21 cellular contexts compared by ENCODE assay signal in the genomic region with DNA sequence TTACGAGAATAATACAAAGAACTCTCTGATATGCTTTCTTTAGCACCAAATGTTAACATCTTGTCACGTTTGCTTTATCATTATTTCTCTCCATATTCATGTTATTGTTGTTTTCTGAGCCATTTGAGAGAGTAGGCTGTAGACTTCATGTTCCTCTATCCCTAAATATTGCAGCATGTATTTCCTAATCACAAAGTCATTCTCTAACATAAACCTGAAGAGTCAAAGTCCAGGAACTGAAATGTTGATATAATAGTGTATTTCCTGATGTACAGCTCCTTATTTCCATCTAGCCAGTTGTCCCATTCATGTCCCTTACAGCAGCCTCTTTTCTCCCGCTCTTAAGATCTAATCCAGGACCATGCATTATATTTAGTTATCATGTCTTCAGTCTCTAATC.
"Had no signal": no experiment of that assay in that cellular context is flagged by ENCODE, and none has a peak within 500 bp of the region (broad histone marks: within the 10 kb centered on the region; RNA-seq: fewer than 3 reads in every experiment).

No MANE protein-coding gene starts in this region.

- H3K36me3 ChIP-seq: cardiac muscle cell, left lung, neural progenitor cell had no signal

- H3K4me1 ChIP-seq: left lung, neural progenitor cell, spleen had no signal

- DNase-seq: activated CD4-positive, alpha-beta T cell treated with anti-CD3 and anti-CD28 coated beads for 36 hours; activated CD4-positive, alpha-beta T cell treated with anti-CD3 and anti-CD28 coated beads, Interleukin-2, amount 50 U/mL, for 4 hours; activated CD8-positive, alpha-beta memory T cell treated with anti-CD3 and anti-CD28 coated beads for 24 hours; activated CD8-positive, alpha-beta memory T cell treated with anti-CD3 and anti-CD28 coated beads, Interleukin-2, amount 50 U/mL, for 4 hours; activated naive CD4-positive, alpha-beta T cell treated with Interleukin-2 at 50 U/mL for 16 hours; activated naive CD8-positive, alpha-beta T cell treated with anti-CD3 and anti-CD28 coated beads, Interleukin-2, amount 10 ng/mL, durations not matched to agents 7 days and 5 days; activated T-cell treated with anti-CD3 and anti-CD28 coated beads, Interleukin-2, amount 50 U/mL, for 24 hours; cortex of kidney; heart left ventricle; kidney; left lung; naive thymus-derived CD8-positive, alpha-beta T cell; retina; spleen; stimulated activated CD4-positive, alpha-beta T cell treated with anti-CD3 and anti-CD28 coated beads, Interleukin-4, amount 100 ng/mL, for 1 hour; stimulated activated naive CD8-positive, alpha-beta T cell treated with anti-CD3 and anti-CD28 coated beads, Interleukin-15, Interleukin-2, amounts not matched to agents 100 U/mL and 50 U/mL, for 24 hours; T-helper 9 cell had no signal

- H3K27ac ChIP-seq: cardiac muscle cell, epithelial cell of prostate, heart left ventricle, left lung, neural progenitor cell, spleen had no signal

- ATAC-seq: activated CD4-positive, alpha-beta T cell treated with anti-CD3 and anti-CD28 coated beads for 36 hours; heart left ventricle; left lung; naive thymus-derived CD8-positive, alpha-beta T cell; stimulated activated naive CD8-positive, alpha-beta T cell treated with anti-CD3 and anti-CD28 coated beads, Interleukin-15, Interleukin-2, amounts not matched to agents 100 U/mL and 50 U/mL, for 24 hours; WTC11 had no signal

- H3K27me3 ChIP-seq: cardiac muscle cell, heart left ventricle, left lung, neural progenitor cell, spleen had no signal

- H3K9me3 ChIP-seq: heart left ventricle, left lung, spleen had no signal

- H3K4me3 ChIP-seq: cardiac muscle cell, heart left ventricle, left lung, neural progenitor cell, spleen had no signal

- H3K9ac ChIP-seq: neural progenitor cell had no signal
